ENCODE assay signal across 17 cellular contexts in the genomic region with DNA sequence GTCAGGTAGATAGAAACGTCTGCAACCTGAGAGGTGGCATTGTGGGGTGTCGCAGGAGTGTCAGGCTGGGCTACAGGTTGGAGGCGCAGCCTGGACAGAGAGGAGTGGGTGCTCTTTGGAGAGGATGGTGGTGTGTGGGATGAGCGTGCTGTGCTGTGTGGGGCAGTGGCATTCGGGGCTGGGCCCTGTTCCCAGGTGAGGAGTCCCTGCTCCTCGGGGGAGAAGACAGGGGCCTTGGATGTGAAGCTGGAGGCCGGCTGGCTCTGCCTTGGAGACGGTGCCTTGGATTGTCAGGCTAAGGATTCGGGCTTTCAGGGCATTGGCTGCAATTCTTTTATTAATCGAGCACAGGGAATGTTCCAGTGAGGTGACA.
"Had no signal": no experiment of that assay in that cellular context is flagged by ENCODE, and none has a peak within 500 bp of the region (broad histone marks: within the 10 kb centered on the region; RNA-seq: fewer than 3 reads in every experiment).

No MANE protein-coding gene starts in this region.

- DNase-seq: activated CD4-positive, alpha-beta T cell treated with anti-CD3 and anti-CD28 coated beads, Interleukin-2, amount 50 U/mL, for 1 hour; activated CD4-positive, CD25-positive, alpha-beta regulatory T cell; activated CD8-positive, alpha-beta memory T cell treated with anti-CD3 and anti-CD28 coated beads for 24 hours; amygdala; brain microvascular endothelial cell; cerebellar nuclear complex; effector CD8-positive, alpha-beta T cell; foreskin melanocyte; heart left ventricle; lower lobe of right lung; midbrain; stimulated activated CD4-positive, alpha-beta T cell treated with anti-CD3 and anti-CD28 coated beads, Interleukin-12 subunit alpha, Interleukin-12 subunit beta, amount 100 ng/mL, for 4 hours; stimulated activated CD4-positive, alpha-beta T cell treated with anti-CD3 and anti-CD28 coated beads, Interleukin-2, amount 100 ng/mL, for 24 hours; transverse colon had no signal

- FAIRE-seq: pancreas had no signal

- H3K27ac Mint-ChIP-seq: T-helper 2 cell treated with Interferon-gamma antibody and Interleukin-4, amounts not matched to agents 5 μg/mL and 100 μg/mL, for 36 hours had no signal

- H3K9me3 Mint-ChIP-seq: activated naive CD4-positive, alpha-beta T cell treated with anti-CD3 and anti-CD28 coated beads, Interleukin-2, amount 50 U/mL, for 72 hours; T-helper 2 cell treated with Interferon-gamma antibody and Interleukin-4, amounts not matched to agents 5 μg/mL and 100 μg/mL, for 36 hours had no signal

- H3K36me3 ChIP-seq: pancreas, transverse colon had no signal

- H3K27ac ChIP-seq: brain microvascular endothelial cell, heart left ventricle, lower lobe of right lung, pancreas, transverse colon had no signal

- H3K4me3 Mint-ChIP-seq: T-helper 2 cell treated with Interferon-gamma antibody and Interleukin-4, amounts not matched to agents 5 μg/mL and 100 μg/mL, for 36 hours had no signal

- H3K9me3 ChIP-seq: heart left ventricle, lower lobe of right lung, pancreas, transverse colon had no signal

- ATAC-seq: activated naive CD4-positive, alpha-beta T cell treated with anti-CD3 and anti-CD28 coated beads, Interleukin-2, amount 50 U/mL, for 72 hours; lower lobe of right lung; pancreas had no signal

- H3K27me3 ChIP-seq: brain microvascular endothelial cell, heart left ventricle, pancreas, transverse colon had no signal

- H3K36me3 Mint-ChIP-seq: activated naive CD4-positive, alpha-beta T cell treated with anti-CD3 and anti-CD28 coated beads, Interleukin-2, amount 50 U/mL, for 72 hours had no signal

- H3K4me1 ChIP-seq: lower lobe of right lung, pancreas had no signal

- H3K4me3 ChIP-seq: heart left ventricle, lower lobe of right lung, pancreas, transverse colon had no signal
